In genomic region chr10:89327803-89328441, GRCh38 we compare ENCODE assay signal across 1 cellular context.
A peak's percentile ranks its signal among the peaks of the same experiment; 100 is the strongest.
TF ChIP-seq lines count a peak whose summit lies in the region.

TSS of gene IFIT3 (plus strand) at chr10:89327997. CDS start at chr10:89328074, 77 bp downstream.

TF ChIP-seq in GM12878, 131 proteins besides CTCF, POLR2A, EP300 and RAD21 (continued from another document and continues in another):
- TF ChIP-seq FOS (IDR thresholded peaks at IDR 0.05; ENCODE audit: borderline replicate concordance, extremely low read depth, insufficient read length) (no peak), SMAD1 (IDR thresholded peaks at IDR 0.05; ENCODE audit: low read depth, partially characterized antibody) (no peak), ZBTB40 (IDR thresholded peaks at IDR 0.05; ENCODE audit: borderline replicate concordance) (no peak), MYB (IDR thresholded peaks at IDR 0.05; ENCODE audit: borderline replicate concordance, low read depth, low read length) (no peak), ZBTB4 (CRISPR knock-in tag; IDR thresholded peaks at IDR 0.05) (no peak), SPI1 (IDR thresholded peaks at IDR 0.05; ENCODE audit: borderline replicate concordance, insufficient read depth, low read depth, low read length) (0 out of 2 replicates have a peak, but pooled peaks have one; percentile 10), HDAC6 (IDR thresholded peaks at IDR 0.05; ENCODE audit: unreplicated experiment) (no peak), ZNF687 (IDR thresholded peaks at IDR 0.05) (no peak), MAX (IDR thresholded peaks at IDR 0.05; ENCODE audit: low read depth, low read length) (no peak), EED (IDR thresholded peaks at IDR 0.05; ENCODE audit: low read depth) (peak; percentile 56; the same call in 1 of the 2 replicates), EGR1 (IDR thresholded peaks at IDR 0.05; ENCODE audit: borderline replicate concordance in 1 of 2, low read depth in 2 of 2, low read length in 2 of 2) (peak in 1 of 2 experiments; percentile 56; a peak in 1 of 3 replicates), DPF2 (IDR thresholded peaks at IDR 0.05) (no peak), HCFC1 (IDR thresholded peaks at IDR 0.05; ENCODE audit: low read length) (no peak), MLLT1 (IDR thresholded peaks at IDR 0.05) (no peak), POU2F2 (IDR thresholded peaks at IDR 0.05; ENCODE audit: borderline replicate concordance, low read depth, low read length) (no peak; the same call in 2 of the 3 replicates), FOXM1 (IDR thresholded peaks at IDR 0.05; ENCODE audit: low read depth, low read length) (0 out of 2 replicates have a peak, but pooled peaks have one; percentile 16), BCL3 (IDR thresholded peaks at IDR 0.05; ENCODE audit: borderline replicate concordance, insufficient read depth, low read depth, low read length, poor library complexity, severe bottlenecking) (no peak), NFIC (IDR thresholded peaks at IDR 0.05; ENCODE audit: low read depth, low read length) (no peak), SMC3 (IDR thresholded peaks at IDR 0.05; ENCODE audit: borderline replicate concordance, low read length) (no peak), NRF1 (conservative IDR thresholded peaks at IDR 0.05; ENCODE audit: low read depth, low read length) (no peak), SREBF2 (IDR thresholded peaks at IDR 0.05; ENCODE audit: low read length) (no peak), FOXK2 (IDR thresholded peaks at IDR 0.05) (no peak), ZNF24 (IDR thresholded peaks at IDR 0.05) (no peak), PBX3 (IDR thresholded peaks at IDR 0.05; ENCODE audit: insufficient replicate concordance, low read depth, low read length) (peak; percentile 14), PKNOX1 (IDR thresholded peaks at IDR 0.05) (0 out of 2 replicates have a peak, but pooled peaks have one; percentile 11), RAD51 (IDR thresholded peaks at IDR 0.05) (peak; percentile 32; the same call in 1 of the 2 replicates), RBBP5 (conservative IDR thresholded peaks at IDR 0.05) (no peak), TARDBP (IDR thresholded peaks at IDR 0.05; ENCODE audit: borderline replicate concordance) (no peak), NFXL1 (IDR thresholded peaks at IDR 0.05; ENCODE audit: borderline replicate concordance) (no peak), CUX1 (IDR thresholded peaks at IDR 0.05; ENCODE audit: insufficient replicate concordance, low read depth, low read length) (no peak), YY1 (IDR thresholded peaks at IDR 0.05; ENCODE audit: low read depth, low read length) (peak; percentile 40; the same call in 1 of the 2 replicates), ZBED1 (IDR thresholded peaks at IDR 0.05; ENCODE audit: borderline replicate concordance) (peak; percentile 48; the same call in 1 of the 2 replicates), KAT2A (conservative IDR thresholded peaks at IDR 0.05; ENCODE audit: control insufficient read depth, low read depth, low read length) (no peak)
